ENCODE assay signal across 8 cellular contexts in the genomic region with DNA sequence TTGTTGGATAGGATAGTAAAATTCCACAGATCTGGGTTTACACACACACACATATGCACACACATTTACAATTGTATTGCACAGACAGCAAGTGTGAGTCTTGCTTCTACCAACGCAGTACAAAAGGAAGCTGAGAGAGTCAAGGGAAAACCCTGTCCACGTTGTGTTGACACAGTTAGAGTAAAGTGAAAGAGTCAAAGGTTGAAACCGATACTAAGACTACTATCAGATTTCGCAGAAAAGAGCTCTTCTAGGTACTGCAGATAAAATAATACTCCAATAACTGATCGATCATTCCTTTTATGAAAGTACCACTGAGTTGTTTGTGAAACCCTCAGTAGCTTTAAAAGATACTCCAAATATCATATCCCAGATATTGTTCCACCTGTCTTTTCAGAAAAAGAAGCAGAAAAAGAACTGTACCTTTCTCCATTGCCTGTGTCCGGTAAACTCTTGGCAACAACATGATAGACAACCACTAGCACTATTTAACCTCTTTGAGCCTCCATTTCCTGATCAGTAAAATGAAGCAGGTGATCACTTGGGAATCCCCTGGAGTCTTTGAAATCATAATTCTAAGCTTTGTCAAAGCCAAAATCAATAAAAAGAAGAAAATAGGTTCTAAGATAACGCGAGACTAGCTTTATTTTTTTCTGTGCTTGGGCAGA.
DNase-seq lines count a peak whose midpoint lies in the region; ATAC-seq lines count a peak whose summit lies in the region.

No MANE protein-coding gene starts in this region.

- no peaks in the 10 kb centered on the region for H3K27me3 Mint-ChIP-seq in activated T-helper 17 cell treated with anti-CD3 and anti-CD28 coated beads, Interleukin-2, amount 50 U/mL, for 72 hours

- DNase-seq in COLO668 (lab: John Stamatoyannopoulos, UW; ENCODE audit: unreplicated experiment), result peak; percentile 35
- DNase-seq in activated gamma-delta T cell (lab: John Stamatoyannopoulos, UW), result no peak
- no peak for DNase-seq in anterior cingulate cortex (lab: John Stamatoyannopoulos, UW)
- DNase-seq in 8988T, result no peak
- no peak for DNase-seq in epidermal melanocyte (ENCODE audit: insufficient read length, low spot score)

- H3K27ac Mint-ChIP-seq in activated T-helper 17 cell treated with anti-CD3 and anti-CD28 coated beads, Interleukin-2, amount 50 U/mL, for 72 hours, result peak overlapping the region; percentile 78

- H3K9me3 Mint-ChIP-seq in activated T-helper 17 cell treated with anti-CD3 and anti-CD28 coated beads, Interleukin-2, amount 50 U/mL, for 72 hours, result no peaks in the 10 kb centered on the region

- H3K4me1 Mint-ChIP-seq in activated T-helper 17 cell treated with anti-CD3 and anti-CD28 coated beads, Interleukin-2, amount 50 U/mL, for 72 hours, result peaks cover 39% of the 10 kb centered on the region

- H3K4me3 Mint-ChIP-seq in activated T-helper 17 cell treated with anti-CD3 and anti-CD28 coated beads, Interleukin-2, amount 50 U/mL, for 72 hours, result peak overlapping the region; percentile 73

- no peaks in the 10 kb centered on the region for H3K36me3 Mint-ChIP-seq in activated T-helper 17 cell treated with anti-CD3 and anti-CD28 coated beads, Interleukin-2, amount 50 U/mL, for 72 hours (ENCODE audit: low read depth)

- ATAC-seq in GM19025 (IDR thresholded peaks at IDR 0.05; ENCODE audit: low read depth, unreplicated experiment) (peak; percentile 99), HG03039 (IDR thresholded peaks at IDR 0.05; ENCODE audit: unreplicated experiment) (peak; percentile 96)
- peak; percentile 94 for ATAC-seq in activated T-helper 17 cell treated with anti-CD3 and anti-CD28 coated beads, Interleukin-2, amount 50 U/mL, for 72 hours (replicated peaks)
